8 cellular contexts compared by ENCODE assay signal in genomic region chr5:131416729-131417128, GRCh38.
A peak's percentile ranks its signal among the peaks of the same experiment; 100 is the strongest.
DNase-seq lines count a peak whose midpoint lies in the region; ATAC-seq, FAIRE-seq and TF ChIP-seq lines count a peak whose summit lies in the region.

No MANE protein-coding gene starts in this region.

- no peaks in the 10 kb centered on the region for H3K9me2 ChIP-seq in OCI-LY7 (ENCODE audit: insufficient read depth, low read length)

- POLR2A ChIA-PET in GM10248 (lab: Yijun Ruan, JAX) (interaction anchor here (0.6 kb wide), 1 partner anchor 208 kb away, joined by 3 read pairs; no protein-coding TSS in a partner anchor), OCI-LY7 (lab: Charles Lee) (interaction anchor here (0.6 to 1.6 kb wide), 7 partner anchors 11 to 163 kb away, joined by 3 to 5 read pairs (median 3); no protein-coding TSS in a partner anchor)

- FAIRE-seq in urothelium cell line (lab: Jason Lieb, UNC) = no peak

- no peaks in the 10 kb centered on the region for H4K20me1 ChIP-seq in OCI-LY7 (ENCODE audit: insufficient read depth, low read length)

- ATAC-seq in HG02938 (IDR thresholded peaks at IDR 0.05; ENCODE audit: unreplicated experiment) (peak; percentile 76), left colon (no peak)

- H3K36me3 ChIP-seq in OCI-LY7 (ENCODE audit: insufficient read depth, low read length) = peaks cover 71% of the 10 kb centered on the region

- no peak overlapping the region for H2AFZ ChIP-seq in OCI-LY7 (ENCODE audit: low read length)

- H3K4me3 ChIP-seq in OCI-LY7 (ENCODE audit: low read depth, low read length, poor library complexity, severe bottlenecking) = no peak overlapping the region

- CTCF ChIA-PET in GM10248 (lab: Yijun Ruan, JAX) (interaction anchor here (0.9 to 2.9 kb wide), 9 partner anchors 8 to 591 kb away, joined by 3 to 13 read pairs (median 3); partner anchors contain the start of gene HINT1), OCI-LY7 (lab: Charles Lee; ENCODE audit: unreplicated experiment) (no interaction called here)

- intact Hi-C loops in OCI-LY7 (cut with micrococcal nuclease; ENCODE audit: unreplicated experiment) = loop anchor here (2.0 to 5.0 kb wide), 2 partner anchors 546 to 591 kb away; no protein-coding TSS in a partner anchor
- intact Hi-C loops in left colon (cut with DNase I, micrococcal nuclease) = no loop called here

- BruUV-seq in OCI-LY7 (replicated peaks; lab: Mats Ljungman, UMichigan) = no TSS peak

- 0 out of 2 replicates have a peak overlapping the region, but pooled peaks have one; percentile 6 for H3K4me2 ChIP-seq in OCI-LY7 (ENCODE audit: low read length)

- TF ChIP-seq CTCF in GM10248 (IDR thresholded peaks at IDR 0.05; ENCODE audit: control extremely low read depth, extremely low read depth, low read depth, missing control alignments) (no peak), OCI-LY7 (conservative IDR thresholded peaks at IDR 0.05; ENCODE audit: low read length) (no peak)

- H3K79me2 ChIP-seq in OCI-LY7 (ENCODE audit: insufficient read depth, low read depth, low read length) = no peaks in the 10 kb centered on the region

- H3K9me3 ChIP-seq in OCI-LY7 (ENCODE audit: low read length) = no peaks in the 10 kb centered on the region

- H3K27ac ChIP-seq in OCI-LY7 (ENCODE audit: low read depth, low read length, poor library complexity, severe bottlenecking) = no peak overlapping the region

- peak; percentile 32 for DNase-seq in GM10248 (ENCODE audit: extremely low spot score)
- DNase-seq in GM19240 (ENCODE audit: insufficient read length, low spot score) = peak; percentile 8
- DNase-seq in OCI-LY7 (ENCODE audit: low spot score) = no peak
- no peak for DNase-seq in NCI-H345 treated with DMSO at 0.1 percent for 48 hours (lab: John Stamatoyannopoulos, UW; ENCODE audit: unreplicated experiment)
- DNase-seq in CD1c-positive myeloid dendritic cell (ENCODE audit: extremely low spot score) = no peak
- no peak for DNase-seq in left colon
- DNase-seq in urothelium cell line (ENCODE audit: low spot score) = no peak

- H3K4me1 ChIP-seq in OCI-LY7 (ENCODE audit: insufficient read depth, low read length, poor library complexity, severe bottlenecking) = peaks cover 10% of the 10 kb centered on the region

Comparison
In these comparisons a context has a peak if more than half of its experiments do, and no peak if none do; other contexts are left out.
1. DNase-seq: peak in GM10248 (single experiment) and GM19240 (single experiment); none in OCI-LY7 (single experiment), NCI-H345 treated with DMSO at 0.1 percent for 48 hours (single experiment), CD1c-positive myeloid dendritic cell (single experiment), left colon (0 of 2) and urothelium cell line (single experiment).